8 cellular contexts compared by ENCODE assay signal in genomic region chr13:97261254-97262015, GRCh38. TPM values are rescaled to one million over a fixed set of nuclear protein-coding genes. Genes with fewer than 3 reads are reported as not detected.
DNase-seq lines count a peak whose midpoint lies in the region; ATAC-seq, FAIRE-seq and TF ChIP-seq lines count a peak whose summit lies in the region.

No MANE protein-coding gene starts in this region.

- H3K4me1 Mint-ChIP-seq in stimulated activated effector memory CD8-positive, alpha-beta T cell treated with anti-CD3 and anti-CD28 coated beads, Interleukin-12 subunit alpha, Interleukin-12 subunit beta, amount 100 ng/mL, for 72 hours: peaks cover 72% of the 10 kb centered on the region

- CTCF ChIA-PET in A549 (lab: Yijun Ruan, JAX): interaction anchor here (0.6 to 0.7 kb wide), 2 partner anchors 12 to 31 kb away, joined by 3 read pairs; no protein-coding TSS in a partner anchor

- H3K79me2 ChIP-seq in osteoblast (ENCODE audit: insufficient read depth, low read length): peaks cover 48% of the 10 kb centered on the region

- no peak for TF ChIP-seq POLR2A in A549 (IDR thresholded peaks at IDR 0.05; ENCODE audit: low read length)

- no peak for TF ChIP-seq RAD21 in A549 (conservative IDR thresholded peaks at IDR 0.05 in 1 of 2, IDR thresholded peaks at IDR 0.05 in 1 of 2)

- DNase-seq in A549 (ENCODE audit: low read depth in 1 of 2, low spot score in 1 of 2): no peak
- DNase-seq in central memory CD4-positive, alpha-beta T cell: peak; percentile 27
- DNase-seq in stimulated activated effector memory CD8-positive, alpha-beta T cell treated with anti-CD3 and anti-CD28 coated beads, Interleukin-12 subunit alpha, Interleukin-12 subunit beta, amount 100 ng/mL, for 72 hours (ENCODE audit: low spot score in 2 of 2): peak in 1 of 2 donors; percentile 55
- DNase-seq in NCI-H446 treated with DMSO at 0.1 percent for 48 hours (lab: John Stamatoyannopoulos, UW): no peak
- DNase-seq in osteoblast (ENCODE audit: insufficient read length, low spot score, missing footprints): no peak

- no peaks in the 10 kb centered on the region for H3K36me3 ChIP-seq in osteoblast (ENCODE audit: insufficient read depth, low read length)

- no peak for FAIRE-seq in A549 (lab: Jason Lieb, UNC)

- peak overlapping the region; percentile 66 for H3K4me3 Mint-ChIP-seq in stimulated activated effector memory CD8-positive, alpha-beta T cell treated with anti-CD3 and anti-CD28 coated beads, Interleukin-12 subunit alpha, Interleukin-12 subunit beta, amount 100 ng/mL, for 72 hours

- H4K20me1 ChIP-seq in osteoblast (ENCODE audit: insufficient read depth, low read length): no peaks in the 10 kb centered on the region

- TF ChIP-seq EP300 in A549 (IDR thresholded peaks at IDR 0.05): no peak

- H3K4me3 ChIP-seq in A549: no peak overlapping the region
- no peak overlapping the region for H3K4me3 ChIP-seq in osteoblast (ENCODE audit: insufficient read depth, low read length)

- peaks cover 72% of the 10 kb centered on the region for H3K4me1 ChIP-seq in A549
- peaks cover 42% of the 10 kb centered on the region for H3K4me1 ChIP-seq in osteoblast (ENCODE audit: insufficient read depth, low read length)

- 0 out of 3 replicates have a peak overlapping the region, but pooled peaks have one; percentile 6 for H3K4me2 ChIP-seq in A549
- H3K4me2 ChIP-seq in osteoblast (ENCODE audit: insufficient read depth, low read length): no peak overlapping the region

- WGBS in A549 (ENCODE audit: missing lambda C conversion rate): 93% methylated on average over 10 of the region's 10 CpGs

- POLR2A ChIA-PET in A549 (lab: Yijun Ruan, JAX): no interaction called here

- peaks cover 14% of the 10 kb centered on the region for H3K36me3 Mint-ChIP-seq in stimulated activated effector memory CD8-positive, alpha-beta T cell treated with anti-CD3 and anti-CD28 coated beads, Interleukin-12 subunit alpha, Interleukin-12 subunit beta, amount 100 ng/mL, for 72 hours

- peak overlapping the region; percentile 99 to 100 for H3K27ac ChIP-seq in A549
- H3K27ac ChIP-seq in osteoblast (ENCODE audit: low read depth, low read length): no peak overlapping the region

- no peaks in the 10 kb centered on the region for H3K9me3 ChIP-seq in A549
- H3K9me3 ChIP-seq in osteoblast (ENCODE audit: low read depth, low read length): no peaks in the 10 kb centered on the region

- no peak for TF ChIP-seq CTCF in A549 (IDR thresholded peaks at IDR 0.05)
- TF ChIP-seq CTCF in osteoblast (IDR thresholded peaks at IDR 0.05; ENCODE audit: extremely low read depth, low read depth, low read length): no peak

- ATAC-seq in A549: no peak
- ATAC-seq in GM19372 (IDR thresholded peaks at IDR 0.05; ENCODE audit: low read depth, unreplicated experiment): peak; percentile 53
- ATAC-seq in HG03442 (IDR thresholded peaks at IDR 0.05; ENCODE audit: unreplicated experiment): peak; percentile 60
- ATAC-seq in stimulated activated effector memory CD8-positive, alpha-beta T cell treated with anti-CD3 and anti-CD28 coated beads, Interleukin-12 subunit alpha, Interleukin-12 subunit beta, amount 100 ng/mL, for 72 hours: peak; percentile 83
- no peak for ATAC-seq in GM21717 (IDR thresholded peaks at IDR 0.05; ENCODE audit: unreplicated experiment)

- H3K9me3 Mint-ChIP-seq in stimulated activated effector memory CD8-positive, alpha-beta T cell treated with anti-CD3 and anti-CD28 coated beads, Interleukin-12 subunit alpha, Interleukin-12 subunit beta, amount 100 ng/mL, for 72 hours: no peaks in the 10 kb centered on the region

- H3K27ac Mint-ChIP-seq in stimulated activated effector memory CD8-positive, alpha-beta T cell treated with anti-CD3 and anti-CD28 coated beads, Interleukin-12 subunit alpha, Interleukin-12 subunit beta, amount 100 ng/mL, for 72 hours: peak overlapping the region; percentile 98

- H3K27me3 ChIP-seq in osteoblast (ENCODE audit: insufficient read depth, low read length): no peaks in the 10 kb centered on the region

- H2AFZ ChIP-seq in osteoblast (ENCODE audit: low read length): no peak overlapping the region

TF ChIP-seq in A549, 52 proteins besides CTCF, POLR2A, EP300 and RAD21:
- TF ChIP-seq CBX8 (IDR thresholded peaks at IDR 0.05) (no peak), TFCP2L1 (CRISPR knock-in tag; IDR thresholded peaks at IDR 0.05) (no peak), FOXS1 (CRISPR knock-in tag; IDR thresholded peaks at IDR 0.05) (no peak), MAFK (IDR thresholded peaks at IDR 0.05; ENCODE audit: partially characterized antibody) (no peak), CHD4 (IDR thresholded peaks at IDR 0.05; ENCODE audit: borderline replicate concordance) (no peak), ZC3H11A (IDR thresholded peaks at IDR 0.05) (no peak), EHF (CRISPR knock-in tag; IDR thresholded peaks at IDR 0.05) (no peak), HDAC2 (IDR thresholded peaks at IDR 0.05) (no peak), JUN (IDR thresholded peaks at IDR 0.05) (no peak), RCOR1 (IDR thresholded peaks at IDR 0.05; ENCODE audit: low read depth, low read length) (no peak), ATOH8 (CRISPR knock-in tag; IDR thresholded peaks at IDR 0.05; ENCODE audit: low read depth) (no peak), RARB (CRISPR knock-in tag; IDR thresholded peaks at IDR 0.05) (no peak), FOSL2 (IDR thresholded peaks at IDR 0.05) (no peak), FOSL2 (CRISPR knock-in tag; IDR thresholded peaks at IDR 0.05) (no peak), ZNF302 (CRISPR knock-in tag; IDR thresholded peaks at IDR 0.05) (no peak)

RNA-seq across cellular contexts. Expression of gene MBNL2, which starts 39.3 kb away (rescaled TPM):
- polyA plus RNA-seq in A549 (2011; rRNA removed) (20.6 and 25.9 TPM in 2 replicates), A549 (2017; fragmentation: RNase III; extraction: RNeasy Plus Mini Kit Qiagen cat#74134 plus additional on column Dnase treatment) (15.4 to 21.3 TPM (median 18.7 TPM) in 3 replicates)
- polyA plus RNA-seq in A549 (2012; cell fraction: cytosol; rRNA removed): 4.6 and 6.1 TPM in 2 replicates
- polyA plus RNA-seq in A549 (2012; cell fraction: nucleus; rRNA removed): 6.1 and 8.6 TPM in 2 replicates
- polyA minus RNA-seq in A549 (2011; rRNA and poly(A)+ RNA removed): 37.8 and 44.0 TPM in 2 replicates
- total RNA-seq in osteoblast: 66.0 and 69.8 TPM in 2 replicates

Comparison
In these comparisons a context has a peak if more than half of its experiments do, and no peak if none do; other contexts are left out.
1. ATAC-seq: peak in GM19372 (single experiment), HG03442 (single experiment) and stimulated activated effector memory CD8-positive, alpha-beta T cell treated with anti-CD3 and anti-CD28 coated beads, Interleukin-12 subunit alpha, Interleukin-12 subunit beta, amount 100 ng/mL, for 72 hours (single experiment); none in A549 (0 of 2) and GM21717 (single experiment).